15 cellular contexts compared by ENCODE assay signal in the genomic region with DNA sequence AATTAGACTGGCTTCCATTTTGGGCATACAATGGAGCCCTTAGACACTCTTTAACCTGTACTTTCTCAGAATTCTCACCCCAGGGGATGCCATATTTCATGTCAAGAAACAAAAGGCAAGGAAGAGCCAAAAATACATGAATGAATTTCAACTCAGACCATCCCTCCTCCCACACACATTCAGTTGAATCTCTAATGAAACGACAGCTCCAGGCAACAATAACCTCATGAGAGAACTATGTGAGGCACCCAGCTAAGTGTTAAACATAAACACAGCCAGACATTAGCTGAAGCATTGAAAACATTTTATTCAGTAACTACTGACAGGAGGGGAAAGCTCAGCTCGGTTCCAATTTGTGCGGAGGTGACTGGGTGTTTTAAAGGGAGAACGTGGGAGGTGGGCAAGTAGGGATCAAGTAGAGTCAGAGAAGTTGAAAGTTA.
DNase-seq lines count a peak whose midpoint lies in the region; ATAC-seq and TF ChIP-seq lines count a peak whose summit lies in the region.
"Had no signal": no experiment of that assay in that cellular context is flagged by ENCODE, and none has a peak within 500 bp of the region (broad histone marks: within the 10 kb centered on the region; RNA-seq: fewer than 3 reads in every experiment).

No MANE protein-coding gene starts in this region.

- H3K4me3 Mint-ChIP-seq in H9, result no peak overlapping the region
- no peak overlapping the region for H3K4me3 Mint-ChIP-seq in activated CD4-positive, alpha-beta T cell treated with anti-CD3 and anti-CD28 coated beads for 36 hours

- H3K14ac ChIP-seq in H9 (ENCODE audit: insufficient read depth, low read length), result no peak overlapping the region

- H4K20me1 ChIP-seq in H9 (ENCODE audit: control insufficient read depth, insufficient read depth, insufficient read length), result no peaks in the 10 kb centered on the region

- H3K56ac ChIP-seq in H9 (ENCODE audit: insufficient read length, low read depth, low read length), result no peak overlapping the region

- no peaks in the 10 kb centered on the region for H3K79me1 ChIP-seq in H9 (ENCODE audit: insufficient read depth, low read depth, low read length, poor library complexity, severe bottlenecking)

- H2BK120ac ChIP-seq in H9 (ENCODE audit: low read depth, low read length, poor library complexity, severe bottlenecking), result no peak overlapping the region

- no peak overlapping the region for H2BK12ac ChIP-seq in H9 (ENCODE audit: insufficient read length, low read depth, low read length)

- TF ChIP-seq CTCF in H9 (conservative IDR thresholded peaks at IDR 0.05) (no peak), RWPE2 (IDR thresholded peaks at IDR 0.05; ENCODE audit: poor library complexity, severe bottlenecking) (no peak), GM10248 (IDR thresholded peaks at IDR 0.05; ENCODE audit: control extremely low read depth, extremely low read depth, low read depth, missing control alignments) (no peak)

- POLR2A ChIA-PET in activated CD4-positive, alpha-beta T cell treated with anti-CD3 and anti-CD28 coated beads for 36 hours (lab: Charles Lee), result no interaction called here
- POLR2A ChIA-PET in GM10248 (lab: Yijun Ruan, JAX), result no interaction called here

- no CpG with 5 or more reads among the region's 4 CpGs for WGBS in H9 (ENCODE audit: extremely low coverage, insufficient read length, low lambda C conversion rate)

- H3K4me2 ChIP-seq in H9 (ENCODE audit: insufficient read depth, insufficient read length, low read length), result no peak overlapping the region

- no peaks in the 10 kb centered on the region for H3K36me3 ChIP-seq in RWPE2 (ENCODE audit: low read depth)
- H3K36me3 ChIP-seq: ascending aorta had no signal

- no peak for DNase-seq in H9
- DNase-seq in RWPE2 (ENCODE audit: low spot score), result no peak
- DNase-seq in fibroblast of the conjunctiva (ENCODE audit: low read depth), result peak; percentile 10
- peak; percentile 71 for DNase-seq in non-pigmented ciliary epithelial cell (ENCODE audit: low read depth)
- DNase-seq in NCI-H526 (lab: John Stamatoyannopoulos, UW), result no peak
- no peak for DNase-seq in activated CD4-positive, alpha-beta T cell treated with anti-CD3 and anti-CD28 coated beads for 36 hours
- no peak for DNase-seq in GM19238 (ENCODE audit: insufficient read length, low spot score)
- DNase-seq in GM10248 (ENCODE audit: extremely low spot score), result no peak
- DNase-seq: activated T-cell treated with anti-CD3 and anti-CD28 coated beads, Interleukin-2, amount 50 U/mL, for 1 hour; C1 segment of cervical spinal cord; EL; NCI-H1694 treated with DMSO at 0.1 percent for 48 hours; stimulated activated CD4-positive, alpha-beta T cell treated with anti-CD3 and anti-CD28 coated beads, Interleukin-4, amount 100 ng/mL, for 1 hour; stimulated activated naive CD4-positive, alpha-beta T cell treated with Interleukin-2 at 50 U/mL for 16 hours had no signal

- H2AK5ac ChIP-seq in H9 (ENCODE audit: insufficient read length, low read length), result no peak overlapping the region

- no peaks in the 10 kb centered on the region for H3K9me3 ChIP-seq in H9 (ENCODE audit: control insufficient read depth, low read depth, low read length)
- no peaks in the 10 kb centered on the region for H3K9me3 ChIP-seq in RWPE2 (ENCODE audit: severe bottlenecking)
- H3K9me3 ChIP-seq: ascending aorta had no signal

- no peaks in the 10 kb centered on the region; the same call in 1 of the 2 replicates for H3K4me1 ChIP-seq in H9 (ENCODE audit: insufficient read depth, low read length)
- peaks cover 9% of the 10 kb centered on the region for H3K4me1 ChIP-seq in RWPE2 (ENCODE audit: insufficient read depth, poor library complexity, severe bottlenecking)
- H3K4me1 ChIP-seq: ascending aorta had no signal

- H4K91ac ChIP-seq in H9 (ENCODE audit: insufficient read length, low read depth, low read length), result no peak overlapping the region

- no peaks in the 10 kb centered on the region for H3K79me2 ChIP-seq in H9 (ENCODE audit: insufficient read depth, low read length)

- H2BK20ac ChIP-seq in H9 (ENCODE audit: low read depth, low read length, poor library complexity, severe bottlenecking), result no peak overlapping the region

- no peaks in the 10 kb centered on the region for H3K27me3 Mint-ChIP-seq in H9 (ENCODE audit: low read depth)
- no peaks in the 10 kb centered on the region for H3K27me3 Mint-ChIP-seq in activated CD4-positive, alpha-beta T cell treated with anti-CD3 and anti-CD28 coated beads for 36 hours

- H3K23ac ChIP-seq in H9 (ENCODE audit: insufficient read length, low read depth, low read length), result no peak overlapping the region

- peaks cover 3 to 5% (median 4%) of the 10 kb centered on the region in 3 experiments; a peak in 5 of 7 replicates for H3K36me3 Mint-ChIP-seq in H9 (ENCODE audit: insufficient read depth in 1 of 3, low read depth in 3 of 3)
- no peaks in the 10 kb centered on the region for H3K36me3 Mint-ChIP-seq in activated CD4-positive, alpha-beta T cell treated with anti-CD3 and anti-CD28 coated beads for 36 hours (ENCODE audit: low read depth)

- no peak overlapping the region for H3K9ac ChIP-seq in H9 (ENCODE audit: extremely low read depth, insufficient read length, low read length)

- H3K18ac ChIP-seq in H9 (ENCODE audit: insufficient read length, low read depth, low read length), result no peak overlapping the region

- CTCF ChIA-PET in activated CD4-positive, alpha-beta T cell treated with anti-CD3 and anti-CD28 coated beads for 36 hours (lab: Charles Lee), result no interaction called here
- CTCF ChIA-PET in GM10248 (lab: Yijun Ruan, JAX), result interaction anchor here (1.4 kb wide), 1 partner anchor 13 kb away, joined by 4 read pairs; no protein-coding TSS in a partner anchor

- peaks cover 10 to 19% of the 10 kb centered on the region in 2 experiments for H3K4me1 Mint-ChIP-seq in H9
- no peaks in the 10 kb centered on the region for H3K4me1 Mint-ChIP-seq in activated CD4-positive, alpha-beta T cell treated with anti-CD3 and anti-CD28 coated beads for 36 hours

- H3K23me2 ChIP-seq in H9 (ENCODE audit: insufficient read length, low read depth, low read length, poor library complexity, severe bottlenecking), result no peaks in the 10 kb centered on the region

- no peak overlapping the region for H2BK5ac ChIP-seq in H9 (ENCODE audit: insufficient read length, low read length)

- peaks cover 3 to 4% of the 10 kb centered on the region in 2 experiments; a peak in 3 of 5 replicates for H3K9me3 Mint-ChIP-seq in H9
- H3K9me3 Mint-ChIP-seq in activated CD4-positive, alpha-beta T cell treated with anti-CD3 and anti-CD28 coated beads for 36 hours (ENCODE audit: low read depth), result peaks cover 6% of the 10 kb centered on the region

- ATAC-seq in RWPE2 (ENCODE audit: low read depth), result peak; percentile 70
- ATAC-seq in activated CD4-positive, alpha-beta T cell treated with anti-CD3 and anti-CD28 coated beads for 36 hours, result no peak

- H3T11ph ChIP-seq in H9 (ENCODE audit: low read length), result no peak overlapping the region

- H3K4ac ChIP-seq in H9 (ENCODE audit: low read depth, low read length), result no peak overlapping the region

- intact Hi-C loops in activated CD4-positive, alpha-beta T cell treated with anti-CD3 and anti-CD28 coated beads for 36 hours (cut with DNase I, micrococcal nuclease), result no loop called here

- peak overlapping the region in 2 of 3 experiments; percentile 47 to 75; a peak in 5 of 7 replicates for H3K27ac Mint-ChIP-seq in H9
- no peak overlapping the region for H3K27ac Mint-ChIP-seq in activated CD4-positive, alpha-beta T cell treated with anti-CD3 and anti-CD28 coated beads for 36 hours

- H3K27ac ChIP-seq in H9 (ENCODE audit: insufficient read length, low read depth, low read length), result no peak overlapping the region
- no peak overlapping the region for H3K27ac ChIP-seq in RWPE2 (ENCODE audit: poor library complexity, severe bottlenecking)
- H3K27ac ChIP-seq: ascending aorta had no signal

- H2BK15ac ChIP-seq in H9 (ENCODE audit: low read depth, low read length), result no peak overlapping the region

- H2AFZ ChIP-seq in H9 (ENCODE audit: low read length), result no peak overlapping the region

- no peak overlapping the region for H3K4me3 ChIP-seq in RWPE2 (ENCODE audit: severe bottlenecking)
- H3K4me3 ChIP-seq: ascending aorta had no signal

- H4K8ac ChIP-seq in H9 (replicated peaks; ENCODE audit: insufficient read length, low read depth, low read length), result no peak overlapping the region

- H3K27me3 ChIP-seq in H9 (ENCODE audit: insufficient read depth, low read length) (no peaks in the 10 kb centered on the region), RWPE2 (ENCODE audit: insufficient read depth, poor library complexity, severe bottlenecking) (no peaks in the 10 kb centered on the region)
- H3K27me3 ChIP-seq: ascending aorta had no signal

- H4K5ac ChIP-seq in H9 (ENCODE audit: insufficient read length, low read depth, low read length), result no peak overlapping the region

Comparison
In these comparisons a context has a peak if more than half of its experiments do, and no peak if none do; other contexts are left out.
1. DNase-seq: peak in fibroblast of the conjunctiva (single experiment) and non-pigmented ciliary epithelial cell (single experiment); none in H9 (single experiment), RWPE2 (single experiment), NCI-H526 (0 of 2), activated CD4-positive, alpha-beta T cell treated with anti-CD3 and anti-CD28 coated beads for 36 hours (single experiment), GM19238 (single experiment) and GM10248 (single experiment).